ENCODE assay signal across 8 cellular contexts in genomic region chr6:163554663-163555062, GRCh38.
DNase-seq lines count a peak whose midpoint lies in the region; ATAC-seq, FAIRE-seq and TF ChIP-seq lines count a peak whose summit lies in the region.

No MANE protein-coding gene starts in this region.

- H3K27me3 ChIP-seq in GM23338 (ENCODE audit: insufficient read depth) (no peaks in the 10 kb centered on the region), OCI-LY1 (ENCODE audit: insufficient read depth, low read length) (no peaks in the 10 kb centered on the region)

- no peak overlapping the region for H3K9ac ChIP-seq in OCI-LY1 (ENCODE audit: low read length)

- no peaks in the 10 kb centered on the region; the same call in 1 of the 2 replicates for H4K20me1 ChIP-seq in GM23338 (replicated peaks; ENCODE audit: insufficient read depth)
- H4K20me1 ChIP-seq in OCI-LY1 (ENCODE audit: insufficient read depth, low read length) = no peaks in the 10 kb centered on the region

- no peak overlapping the region for H2AFZ ChIP-seq in GM23338
- H2AFZ ChIP-seq in OCI-LY1 (ENCODE audit: low read length) = no peak overlapping the region

- H3K9me3 ChIP-seq in OCI-LY1 (ENCODE audit: low read length) = no peaks in the 10 kb centered on the region

- TF ChIP-seq POLR2A in GM12891 (IDR thresholded peaks at IDR 0.05; ENCODE audit: low read depth, low read length) = no peak

- H3K27ac Mint-ChIP-seq in GM23338 = no peak overlapping the region
- no peak overlapping the region for H3K27ac Mint-ChIP-seq in activated T-helper 1 cell treated with anti-CD3 and anti-CD28 coated beads, Interleukin-12 subunit alpha, Interleukin-12 subunit beta, Interleukin-2, Interleukin-4 antibody, amounts not matched to agents 30 ng/mL and 10 ng/mL and 1 ng/mL, durations not matched to agents 14 hours and 24 hours and 36 hours

- intact Hi-C loops in activated T-helper 1 cell treated with anti-CD3 and anti-CD28 coated beads, Interleukin-12 subunit alpha, Interleukin-12 subunit beta, Interleukin-2, Interleukin-4 antibody, amounts not matched to agents 30 ng/mL and 10 ng/mL and 1 ng/mL, durations not matched to agents 14 hours and 24 hours and 36 hours (cut with micrococcal nuclease) = loop anchor here (1.0 kb wide), 1 partner anchor 138 kb away; no protein-coding TSS in a partner anchor

- H3F3A ChIP-seq in GM23338 (replicated peaks; ENCODE audit: low read depth) = no peaks in the 10 kb centered on the region
- H3F3A ChIP-seq in OCI-LY1 (ENCODE audit: insufficient read depth, low read length) = no peaks in the 10 kb centered on the region

- no peak overlapping the region for H3K4me2 ChIP-seq in GM23338
- H3K4me2 ChIP-seq in OCI-LY1 (ENCODE audit: low read length) = no peak overlapping the region

- no peaks in the 10 kb centered on the region for H3K36me3 ChIP-seq in GM23338 (ENCODE audit: insufficient read depth)
- H3K36me3 ChIP-seq in OCI-LY1 (ENCODE audit: insufficient read depth, low read length) = peaks cover 6% of the 10 kb centered on the region; the same call in 1 of the 2 replicates

- DNase-seq in COLO829 (ENCODE audit: low spot score) (peak; percentile 61), GM23338 (ENCODE audit: low spot score) (peak; percentile 81), glomerular visceral epithelial cell (ENCODE audit: extremely low spot score) (peak; percentile 56), GM12891 (ENCODE audit: insufficient read length, low spot score) (no peak)
- DNase-seq in activated T-helper 1 cell treated with anti-CD3 and anti-CD28 coated beads, Interleukin-12 subunit alpha, Interleukin-12 subunit beta, Interleukin-2, Interleukin-4 antibody, amounts not matched to agents 30 ng/mL and 10 ng/mL and 1 ng/mL, durations not matched to agents 14 hours and 24 hours and 36 hours (ENCODE audit: low spot score) = peak; percentile 30
- peak; percentile 28 to 38 (median 31) for DNase-seq in stimulated activated CD4-positive, alpha-beta T cell treated with anti-CD3 and anti-CD28 coated beads, Interleukin-12 subunit alpha, Interleukin-12 subunit beta, amount 100 ng/mL, for 48 hours (ENCODE audit: low read depth in 2 of 3, low spot score in 1 of 3)

- H3K4me3 Mint-ChIP-seq in GM23338 = no peak overlapping the region
- no peak overlapping the region for H3K4me3 Mint-ChIP-seq in activated T-helper 1 cell treated with anti-CD3 and anti-CD28 coated beads, Interleukin-12 subunit alpha, Interleukin-12 subunit beta, Interleukin-2, Interleukin-4 antibody, amounts not matched to agents 30 ng/mL and 10 ng/mL and 1 ng/mL, durations not matched to agents 14 hours and 24 hours and 36 hours

- H3K4me3 ChIP-seq in GM23338 (no peak overlapping the region), OCI-LY1 (ENCODE audit: low read depth, low read length, poor library complexity, severe bottlenecking) (no peak overlapping the region)

- H3K4me1 ChIP-seq in GM23338 (ENCODE audit: insufficient read depth) (no peaks in the 10 kb centered on the region), OCI-LY1 (ENCODE audit: insufficient read depth, low read length, severe bottlenecking) (no peaks in the 10 kb centered on the region)

- peaks cover 4% of the 10 kb centered on the region; the same call in 2 of the 3 replicates for H3K4me1 Mint-ChIP-seq in GM23338
- H3K4me1 Mint-ChIP-seq in activated T-helper 1 cell treated with anti-CD3 and anti-CD28 coated beads, Interleukin-12 subunit alpha, Interleukin-12 subunit beta, Interleukin-2, Interleukin-4 antibody, amounts not matched to agents 30 ng/mL and 10 ng/mL and 1 ng/mL, durations not matched to agents 14 hours and 24 hours and 36 hours (ENCODE audit: low read depth) = no peaks in the 10 kb centered on the region

- ATAC-seq in GM23338 (peak; percentile 87), HG03571 (IDR thresholded peaks at IDR 0.05; ENCODE audit: unreplicated experiment) (no peak)

- FAIRE-seq in GM12891 (lab: Jason Lieb, UNC) = no peak

- H3K27ac ChIP-seq in GM23338 (ENCODE audit: low read depth) (no peak overlapping the region), OCI-LY1 (ENCODE audit: low read depth, low read length, poor library complexity, severe bottlenecking) (no peak overlapping the region)

- H3K9me3 Mint-ChIP-seq in GM23338 = no peaks in the 10 kb centered on the region; the same call in 2 of the 3 replicates
- H3K9me3 Mint-ChIP-seq in activated T-helper 1 cell treated with anti-CD3 and anti-CD28 coated beads, Interleukin-12 subunit alpha, Interleukin-12 subunit beta, Interleukin-2, Interleukin-4 antibody, amounts not matched to agents 30 ng/mL and 10 ng/mL and 1 ng/mL, durations not matched to agents 14 hours and 24 hours and 36 hours = no peaks in the 10 kb centered on the region

- peaks cover 66% of the 10 kb centered on the region for H3K79me2 ChIP-seq in GM23338 (replicated peaks; ENCODE audit: insufficient read depth)
- H3K79me2 ChIP-seq in OCI-LY1 (ENCODE audit: insufficient read depth, low read length) = no peaks in the 10 kb centered on the region

- H3K27me3 Mint-ChIP-seq in GM23338 (ENCODE audit: insufficient read depth, low read depth, poor library complexity) = peaks cover 2% of the 10 kb centered on the region
- H3K27me3 Mint-ChIP-seq in activated T-helper 1 cell treated with anti-CD3 and anti-CD28 coated beads, Interleukin-12 subunit alpha, Interleukin-12 subunit beta, Interleukin-2, Interleukin-4 antibody, amounts not matched to agents 30 ng/mL and 10 ng/mL and 1 ng/mL, durations not matched to agents 14 hours and 24 hours and 36 hours (ENCODE audit: insufficient read depth) = no peaks in the 10 kb centered on the region

- TF ChIP-seq CTCF in GM23338 (conservative IDR thresholded peaks at IDR 0.05; ENCODE audit: low read depth in 2 of 2) (peak; percentile 83 to 93), OCI-LY1 (IDR thresholded peaks at IDR 0.05; ENCODE audit: low read length) (peak; percentile 76)

- peaks cover 39% of the 10 kb centered on the region for H3K36me3 Mint-ChIP-seq in GM23338 (ENCODE audit: low read depth)
- H3K36me3 Mint-ChIP-seq in activated T-helper 1 cell treated with anti-CD3 and anti-CD28 coated beads, Interleukin-12 subunit alpha, Interleukin-12 subunit beta, Interleukin-2, Interleukin-4 antibody, amounts not matched to agents 30 ng/mL and 10 ng/mL and 1 ng/mL, durations not matched to agents 14 hours and 24 hours and 36 hours (ENCODE audit: low read depth) = peaks cover 11% of the 10 kb centered on the region

- 0 out of 2 replicates have a peak, but pooled peaks cover 3% of the 10 kb centered on the region for H3K9me2 ChIP-seq in GM23338 (ENCODE audit: insufficient read depth)
- no peaks in the 10 kb centered on the region for H3K9me2 ChIP-seq in OCI-LY1 (ENCODE audit: low read depth, low read length)

TF ChIP-seq in GM23338, 12 proteins besides CTCF, POLR2A, EP300 and RAD21 (continues in another document):
- TF ChIP-seq POLR2AphosphoS5 (IDR thresholded peaks at IDR 0.05; ENCODE audit: low read depth) (no peak), ZNF331 (CRISPR knock-in tag; IDR thresholded peaks at IDR 0.05; ENCODE audit: low read depth) (no peak), EZH2 (IDR thresholded peaks at IDR 0.05; ENCODE audit: low read depth, unreplicated experiment) (no peak), ETS1 (IDR thresholded peaks at IDR 0.05) (no peak), ZNF114 (CRISPR knock-in tag; IDR thresholded peaks at IDR 0.05) (no peak)

TF ChIP-seq in GM12891, 5 proteins besides CTCF, POLR2A, EP300 and RAD21:
- no peak for TF ChIP-seq TAF1 (IDR thresholded peaks at IDR 0.05; ENCODE audit: low read depth, low read length)
- TF ChIP-seq POLR2AphosphoS5 (IDR thresholded peaks at IDR 0.05; ENCODE audit: low read depth, low read length) = no peak
- no peak for TF ChIP-seq PAX5 (IDR thresholded peaks at IDR 0.05; ENCODE audit: insufficient read depth, low read length, severe bottlenecking)
- TF ChIP-seq SPI1 (IDR thresholded peaks at IDR 0.05; ENCODE audit: low read depth, low read length) = no peak
- no peak for TF ChIP-seq POU2F2 (IDR thresholded peaks at IDR 0.05; ENCODE audit: low read depth, low read length)
